25 cellular contexts compared by ENCODE assay signal in genomic region chr5:177355162-177355867, GRCh38. TPM values are rescaled to one million over a fixed set of nuclear protein-coding genes. Genes with fewer than 3 reads are reported as not detected.
DNase-seq lines count a peak whose midpoint lies in the region; ATAC-seq and TF ChIP-seq lines count a peak whose summit lies in the region.
"Had no signal": no experiment of that assay in that cellular context is flagged by ENCODE, and none has a peak within 500 bp of the region (broad histone marks: within the 10 kb centered on the region; RNA-seq: fewer than 3 reads in every experiment).

No MANE protein-coding gene starts in this region.

- H3K9me3 Mint-ChIP-seq in activated CD4-positive, alpha-beta memory T cell treated with anti-CD3 and anti-CD28 coated beads for 36 hours: peaks cover 9% of the 10 kb centered on the region
- peaks cover 18% of the 10 kb centered on the region for H3K9me3 Mint-ChIP-seq in activated CD4-positive, alpha-beta memory T cell treated with anti-CD3 and anti-CD28 coated beads, Interleukin-2, amount 10 ng/mL, durations not matched to agents 7 days and 5 days
- H3K9me3 Mint-ChIP-seq in neural crest cell: no peaks in the 10 kb centered on the region
- H3K9me3 Mint-ChIP-seq: nephron progenitor cell had no signal

- H3K4me3 Mint-ChIP-seq in activated CD4-positive, alpha-beta memory T cell treated with anti-CD3 and anti-CD28 coated beads for 36 hours: peak overlapping the region; percentile 14
- no peak overlapping the region for H3K4me3 Mint-ChIP-seq in activated CD4-positive, alpha-beta memory T cell treated with anti-CD3 and anti-CD28 coated beads, Interleukin-2, amount 10 ng/mL, durations not matched to agents 7 days and 5 days
- H3K4me3 Mint-ChIP-seq in neural crest cell: peak overlapping the region; percentile 15
- H3K4me3 Mint-ChIP-seq: nephron progenitor cell had no signal

- H3K4me1 ChIP-seq in OCI-LY1 (ENCODE audit: insufficient read depth, low read length, severe bottlenecking): peaks cover 54% of the 10 kb centered on the region
- H3K4me1 ChIP-seq in upper lobe of right lung: peaks cover 16% of the 10 kb centered on the region

- no peak overlapping the region for H3K4me2 ChIP-seq in OCI-LY1 (ENCODE audit: low read length)
- H3K4me2 ChIP-seq: SK-N-SH had no signal

- no peaks in the 10 kb centered on the region for H4K20me1 ChIP-seq in OCI-LY1 (ENCODE audit: insufficient read depth, low read length)

- no peaks in the 10 kb centered on the region for H3K27me3 ChIP-seq in OCI-LY1 (ENCODE audit: insufficient read depth, low read length)
- no peaks in the 10 kb centered on the region for H3K27me3 ChIP-seq in upper lobe of right lung

- H3K27me3 Mint-ChIP-seq in activated CD4-positive, alpha-beta memory T cell treated with anti-CD3 and anti-CD28 coated beads for 36 hours: no peaks in the 10 kb centered on the region
- no peaks in the 10 kb centered on the region for H3K27me3 Mint-ChIP-seq in activated CD4-positive, alpha-beta memory T cell treated with anti-CD3 and anti-CD28 coated beads, Interleukin-2, amount 10 ng/mL, durations not matched to agents 7 days and 5 days
- peaks cover 37% of the 10 kb centered on the region for H3K27me3 Mint-ChIP-seq in neural crest cell (ENCODE audit: low read depth)

- no peak overlapping the region for H3K9ac ChIP-seq in OCI-LY1 (ENCODE audit: low read length)
- H3K9ac ChIP-seq: SK-N-SH had no signal

- H3K4me3 ChIP-seq in OCI-LY1 (ENCODE audit: low read depth, low read length, poor library complexity, severe bottlenecking): no peak overlapping the region
- H3K4me3 ChIP-seq in upper lobe of right lung: no peak overlapping the region
- H3K4me3 ChIP-seq: skin epidermis had no signal

- H2AFZ ChIP-seq in OCI-LY1 (ENCODE audit: low read length): no peak overlapping the region

- no peaks in the 10 kb centered on the region for H3K9me2 ChIP-seq in OCI-LY1 (ENCODE audit: low read depth, low read length)
- H3K9me2 ChIP-seq: SK-N-SH had no signal

- H3K36me3 ChIP-seq in OCI-LY1 (ENCODE audit: insufficient read depth, low read length): no peaks in the 10 kb centered on the region
- H3K36me3 ChIP-seq in upper lobe of right lung: no peaks in the 10 kb centered on the region

- no peaks in the 10 kb centered on the region for H3F3A ChIP-seq in OCI-LY1 (ENCODE audit: insufficient read depth, low read length)

- intact Hi-C loops in activated CD4-positive, alpha-beta memory T cell treated with anti-CD3 and anti-CD28 coated beads for 36 hours (cut with micrococcal nuclease): no loop called here
- intact Hi-C loops in upper lobe of right lung (cut with DNase I): no loop called here

- H3K79me2 ChIP-seq in OCI-LY1 (ENCODE audit: insufficient read depth, low read length): peaks cover 10% of the 10 kb centered on the region

- H3K27ac ChIP-seq in OCI-LY1 (ENCODE audit: low read depth, low read length, poor library complexity, severe bottlenecking) (peak overlapping the region; percentile 84), upper lobe of right lung (no peak overlapping the region)
- H3K27ac ChIP-seq: skin epidermis had no signal

- peaks cover 3% of the 10 kb centered on the region for H3K36me3 Mint-ChIP-seq in activated CD4-positive, alpha-beta memory T cell treated with anti-CD3 and anti-CD28 coated beads for 36 hours
- H3K36me3 Mint-ChIP-seq in activated CD4-positive, alpha-beta memory T cell treated with anti-CD3 and anti-CD28 coated beads, Interleukin-2, amount 10 ng/mL, durations not matched to agents 7 days and 5 days (ENCODE audit: low read depth): peaks cover 39% of the 10 kb centered on the region
- H3K36me3 Mint-ChIP-seq in neural crest cell (ENCODE audit: low read depth): no peaks in the 10 kb centered on the region

- H3K9me3 ChIP-seq in OCI-LY1 (ENCODE audit: low read length): no peaks in the 10 kb centered on the region
- H3K9me3 ChIP-seq in upper lobe of right lung: no peaks in the 10 kb centered on the region
- H3K9me3 ChIP-seq: SK-N-SH had no signal

- TF ChIP-seq CTCF in OCI-LY1 (IDR thresholded peaks at IDR 0.05; ENCODE audit: low read length): no peak
- TF ChIP-seq CTCF in neural crest cell (conservative IDR thresholded peaks at IDR 0.05): no peak
- no peak for TF ChIP-seq CTCF in upper lobe of right lung (IDR thresholded peaks at IDR 0.05)

- CTCF ChIA-PET in activated CD4-positive, alpha-beta memory T cell treated with anti-CD3 and anti-CD28 coated beads for 36 hours (lab: Charles Lee): interaction anchor here (0.6 to 8.7 kb wide), 3 partner anchors 9 to 47 kb away, joined by 4 to 66 read pairs (median 5); no protein-coding TSS in a partner anchor
- CTCF ChIA-PET in activated CD4-positive, alpha-beta memory T cell treated with anti-CD3 and anti-CD28 coated beads, Interleukin-2, amount 10 ng/mL, durations not matched to agents 7 days and 5 days (lab: Charles Lee): interaction anchor here (0.7 to 2.5 kb wide), 8 partner anchors 14 to 100 kb away, joined by 3 to 11 read pairs (median 6); no protein-coding TSS in a partner anchor

- POLR2A ChIA-PET in activated CD4-positive, alpha-beta memory T cell treated with anti-CD3 and anti-CD28 coated beads for 36 hours (lab: Charles Lee): no interaction called here
- POLR2A ChIA-PET in activated CD4-positive, alpha-beta memory T cell treated with anti-CD3 and anti-CD28 coated beads, Interleukin-2, amount 10 ng/mL, durations not matched to agents 7 days and 5 days (lab: Charles Lee): interaction anchor here (0.7 to 8.7 kb wide), 8 partner anchors 16 to 71 kb away, joined by 3 to 62 read pairs (median 4); no protein-coding TSS in a partner anchor

- no peak for ATAC-seq in upper lobe of right lung
- ATAC-seq: left cardiac atrium had no signal

- H3K4me1 Mint-ChIP-seq in activated CD4-positive, alpha-beta memory T cell treated with anti-CD3 and anti-CD28 coated beads for 36 hours (ENCODE audit: low read depth): peaks cover 62% of the 10 kb centered on the region
- H3K4me1 Mint-ChIP-seq in activated CD4-positive, alpha-beta memory T cell treated with anti-CD3 and anti-CD28 coated beads, Interleukin-2, amount 10 ng/mL, durations not matched to agents 7 days and 5 days: peaks cover 73% of the 10 kb centered on the region
- H3K4me1 Mint-ChIP-seq in neural crest cell: peaks cover 20% of the 10 kb centered on the region

- DNase-seq in activated CD4-positive, alpha-beta memory T cell treated with anti-CD3 and anti-CD28 coated beads for 36 hours: no peak
- DNase-seq in activated CD4-positive, alpha-beta memory T cell treated with anti-CD3 and anti-CD28 coated beads, Interleukin-2, amount 10 ng/mL, durations not matched to agents 7 days and 5 days: no peak
- DNase-seq in neural crest cell (ENCODE audit: low read depth, low spot score): no peak
- no peak for DNase-seq in NK-92 treated with Interleukin-12 subunit alpha and Interleukin-12 subunit beta, amount 100 ng/mL, for 24 hours (lab: John Stamatoyannopoulos, UW)
- DNase-seq in upper lobe of right lung: no peak
- DNase-seq: activated CD4-positive, CD25-positive, alpha-beta regulatory T cell treated with anti-CD3 and anti-CD28 coated beads, Interleukin-2, amount 50 U/mL, for 72 hours; activated CD8-positive, alpha-beta memory T cell treated with anti-CD3 and anti-CD28 coated beads, Interleukin-2, amount 50 U/mL, for 48 hours; C1 segment of cervical spinal cord; effector memory CD4-positive, alpha-beta T cell; left cardiac atrium; NCI-H1105 treated with DMSO at 0.1 percent for 48 hours; NCI-H2081 treated with DMSO at 0.1 percent for 48 hours; NCI-H446 treated with DMSO at 0.1 percent for 48 hours; nephron progenitor cell; SK-N-SH; stimulated activated CD4-positive, alpha-beta T cell treated with anti-CD3 and anti-CD28 coated beads, Interleukin-2, amount 100 ng/mL, for 48 hours had no signal

- no peak overlapping the region for H3K27ac Mint-ChIP-seq in activated CD4-positive, alpha-beta memory T cell treated with anti-CD3 and anti-CD28 coated beads for 36 hours
- no peak overlapping the region for H3K27ac Mint-ChIP-seq in activated CD4-positive, alpha-beta memory T cell treated with anti-CD3 and anti-CD28 coated beads, Interleukin-2, amount 10 ng/mL, durations not matched to agents 7 days and 5 days
- no peak overlapping the region for H3K27ac Mint-ChIP-seq in neural crest cell (ENCODE audit: unreplicated experiment)
- H3K27ac Mint-ChIP-seq: nephron progenitor cell, progenitor cell of endocrine pancreas had no signal

RNA-seq across cellular contexts. Expression of gene RGS14, which starts 2.4 kb away (rescaled TPM):
- total RNA-seq in activated CD4-positive, alpha-beta memory T cell treated with anti-CD3 and anti-CD28 coated beads for 36 hours: 10 to 100 TPM; 43.9 to 47.2 TPM
- 100 to 1,000 TPM; 103 to 107 TPM for total RNA-seq in activated CD4-positive, alpha-beta memory T cell treated with anti-CD3 and anti-CD28 coated beads, Interleukin-2, amount 10 ng/mL, durations not matched to agents 7 days and 5 days
- 12.3 and 15.7 TPM in 2 replicates for total RNA-seq in neural crest cell
- 17.5 TPM for total RNA-seq in upper lobe of right lung

RNA-seq across cellular contexts. Expression of gene LMAN2, which starts 3.8 kb away (rescaled TPM):
- total RNA-seq in activated CD4-positive, alpha-beta memory T cell treated with anti-CD3 and anti-CD28 coated beads for 36 hours: 100 to 1,000 TPM in 1 of 2 experiments, 10 to 100 TPM in 1; 98.3 to 104 TPM
- total RNA-seq in activated CD4-positive, alpha-beta memory T cell treated with anti-CD3 and anti-CD28 coated beads, Interleukin-2, amount 10 ng/mL, durations not matched to agents 7 days and 5 days: 100 to 1,000 TPM; 145 to 149 TPM
- total RNA-seq in neural crest cell: 73.0 and 80.5 TPM in 2 replicates
- total RNA-seq in upper lobe of right lung: 117 TPM

RNA-seq across cellular contexts. Expression of gene SLC34A1, which starts 28.9 kb away (rescaled TPM):
- under 1 TPM in 1 of 2 experiments, not detected in 1; 0.15 TPM for total RNA-seq in activated CD4-positive, alpha-beta memory T cell treated with anti-CD3 and anti-CD28 coated beads for 36 hours
- total RNA-seq in activated CD4-positive, alpha-beta memory T cell treated with anti-CD3 and anti-CD28 coated beads, Interleukin-2, amount 10 ng/mL, durations not matched to agents 7 days and 5 days: 1 to 10 TPM; 1.4 to 1.5 TPM
- total RNA-seq in neural crest cell (0.16 TPM in 1 of 2 replicates, not detected in the other), upper lobe of right lung (not detected)
- total RNA-seq: cerebellum, glomerular endothelial cell, left cardiac atrium, mesenteric fat pad, progenitor cell of endocrine pancreas, subcutaneous adipose tissue, urinary bladder had no signal

RNA-seq across cellular contexts. Expression of gene MXD3, which starts 43.6 kb away (rescaled TPM):
- total RNA-seq in activated CD4-positive, alpha-beta memory T cell treated with anti-CD3 and anti-CD28 coated beads for 36 hours: 10 to 100 TPM; 31.2 to 33.4 TPM
- 10 to 100 TPM; 74.1 to 75.0 TPM for total RNA-seq in activated CD4-positive, alpha-beta memory T cell treated with anti-CD3 and anti-CD28 coated beads, Interleukin-2, amount 10 ng/mL, durations not matched to agents 7 days and 5 days
- total RNA-seq in neural crest cell (36.9 and 40.3 TPM in 2 replicates), upper lobe of right lung (10.1 TPM)

RNA-seq across cellular contexts. Expression of gene PFN3, which starts 45.1 kb away (rescaled TPM):
- total RNA-seq in activated CD4-positive, alpha-beta memory T cell treated with anti-CD3 and anti-CD28 coated beads for 36 hours: not detected
- total RNA-seq in activated CD4-positive, alpha-beta memory T cell treated with anti-CD3 and anti-CD28 coated beads, Interleukin-2, amount 10 ng/mL, durations not matched to agents 7 days and 5 days: not detected
- total RNA-seq in neural crest cell: not detected in 2 replicates
- total RNA-seq in upper lobe of right lung: not detected
- total RNA-seq: cerebellum, glomerular endothelial cell, HT1080, left cardiac atrium, mesenteric fat pad, progenitor cell of endocrine pancreas, subcutaneous adipose tissue, urinary bladder had no signal
